Comparison of ENCODE assay signal across 13 cellular contexts in the genomic region with DNA sequence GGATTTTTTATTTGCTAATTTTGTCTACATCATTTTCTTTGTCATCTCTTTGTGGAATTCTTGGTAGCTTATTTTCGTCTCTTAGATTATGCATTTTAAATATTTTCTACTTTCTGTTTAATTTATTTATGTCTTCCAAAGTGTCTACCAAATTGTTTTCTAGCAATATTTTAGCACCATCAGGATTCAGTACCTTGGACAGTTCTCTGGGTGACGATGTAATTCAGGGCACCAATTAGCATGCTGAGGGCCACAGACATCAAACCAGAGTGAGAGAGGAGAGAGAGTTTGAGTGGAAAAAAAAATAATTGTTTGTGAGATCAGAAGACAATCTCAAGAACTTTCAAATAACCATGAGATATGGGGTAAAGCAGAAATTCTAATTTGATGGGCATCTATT.
A peak's percentile ranks its signal among the peaks of the same experiment; 100 is the strongest.
DNase-seq lines count a peak whose midpoint lies in the region; ATAC-seq and TF ChIP-seq lines count a peak whose summit lies in the region.
"Had no signal": no experiment of that assay in that cellular context is flagged by ENCODE, and none has a peak within 500 bp of the region (broad histone marks: within the 10 kb centered on the region; RNA-seq: fewer than 3 reads in every experiment).

No MANE protein-coding gene starts in this region.

- no peak overlapping the region for H2BK15ac ChIP-seq in mesenchymal stem cell (ENCODE audit: low read depth, poor library complexity, severe bottlenecking)

- H3K23ac ChIP-seq in mesenchymal stem cell (ENCODE audit: low read length in 2 of 2): no peak overlapping the region

- no peaks in the 10 kb centered on the region for H3K4me1 ChIP-seq in mesenchymal stem cell (ENCODE audit: control insufficient read depth, insufficient read depth, low read depth, low read length)

- no peak for ATAC-seq in GM21515 (IDR thresholded peaks at IDR 0.05; ENCODE audit: unreplicated experiment)
- ATAC-seq in HG03571 (IDR thresholded peaks at IDR 0.05; ENCODE audit: unreplicated experiment): no peak
- ATAC-seq: effector memory CD8-positive, alpha-beta T cell; stimulated activated naive B cell treated with anti-CD40 and anti-IgM and Interleukin-4, amounts not matched to agents 10 μg/mL and 1 μg/mL and 100 μg/mL, for 72 hours had no signal

- in situ Hi-C loops in T47D (cut with HindIII; ENCODE audit: low pct_unique_long_range_greater_than_20kb, low sequenced_read_pairs): no loop called here

- CTCF ChIA-PET in HEK293T (lab: Yijun Ruan, JAX): no interaction called here

- no peak overlapping the region for H3K18ac ChIP-seq in mesenchymal stem cell (ENCODE audit: low read depth in 1 of 2, low read length in 2 of 2)

- H3K27me3 ChIP-seq in mesenchymal stem cell (ENCODE audit: control insufficient read depth in 1 of 2, insufficient read depth in 1 of 2, low read length in 2 of 2): no peaks in the 10 kb centered on the region

- H4K8ac ChIP-seq in mesenchymal stem cell (ENCODE audit: low read length): no peak overlapping the region

- peak; percentile 26 for DNase-seq in HEK293T (ENCODE audit: extremely low spot score)
- DNase-seq in NCI-H226: peak; percentile 32
- peak; percentile 18 to 84 for DNase-seq in T47D (ENCODE audit: low read depth in 1 of 2, low spot score in 1 of 2)
- DNase-seq in mesenchymal stem cell: peak; percentile 11
- no peak for DNase-seq in HCEC 1CT
- DNase-seq: activated naive CD8-positive, alpha-beta T cell treated with anti-CD3 and anti-CD28 coated beads for 36 hours; effector memory CD8-positive, alpha-beta T cell; immature natural killer cell; NCI-H526; stimulated activated naive B cell treated with anti-CD40 and anti-IgM and Interleukin-4, amounts not matched to agents 10 μg/mL and 1 μg/mL and 100 μg/mL, for 72 hours; T-helper 1 cell had no signal

- no peak overlapping the region for H3K27ac ChIP-seq in mesenchymal stem cell (ENCODE audit: low read length, poor library complexity, severe bottlenecking)

- H2AK5ac ChIP-seq in mesenchymal stem cell (ENCODE audit: low read length, severe bottlenecking): no peak overlapping the region

- POLR2A ChIA-PET in HEK293T (lab: Yijun Ruan, JAX): no interaction called here

- no peak overlapping the region for H3K4me2 ChIP-seq in mesenchymal stem cell (ENCODE audit: low read length, poor library complexity, severe bottlenecking)

- H2BK120ac ChIP-seq in mesenchymal stem cell (ENCODE audit: low read depth, low read length): no peak overlapping the region

- H3K9me3 ChIP-seq in mesenchymal stem cell (ENCODE audit: control insufficient read depth, low read length): no peaks in the 10 kb centered on the region

- H3K4ac ChIP-seq in mesenchymal stem cell (ENCODE audit: low read depth in 1 of 2, low read length in 2 of 2): no peak overlapping the region

- H3K9ac ChIP-seq in mesenchymal stem cell (ENCODE audit: low read length): no peak overlapping the region

- no peak overlapping the region for H3K14ac ChIP-seq in mesenchymal stem cell (ENCODE audit: low read length in 2 of 2)

- H3K79me1 ChIP-seq in mesenchymal stem cell (replicated peaks; ENCODE audit: low read length, poor library complexity, severe bottlenecking): no peaks in the 10 kb centered on the region

- no peak overlapping the region for H2BK12ac ChIP-seq in mesenchymal stem cell (ENCODE audit: low read length in 2 of 2)

- H2AFZ ChIP-seq in mesenchymal stem cell (ENCODE audit: low read depth, low read length): no peak overlapping the region

- H4K91ac ChIP-seq in mesenchymal stem cell (ENCODE audit: low read length): no peak overlapping the region

- H3K4me3 ChIP-seq in mesenchymal stem cell (ENCODE audit: insufficient read depth in 1 of 2, low read depth in 1 of 2, low read length in 2 of 2): no peak overlapping the region

- no peak overlapping the region for H2BK5ac ChIP-seq in mesenchymal stem cell (ENCODE audit: low read depth, low read length, poor library complexity, severe bottlenecking)

- WGBS in mesenchymal stem cell: 0% methylated on average over 1 of the region's 2 CpGs

- no peaks in the 10 kb centered on the region for H3K36me3 ChIP-seq in mesenchymal stem cell (ENCODE audit: control insufficient read depth in 1 of 2, insufficient read depth in 2 of 2, low read depth in 1 of 2, low read length in 2 of 2)

TF ChIP-seq in HEK293T, 16 proteins besides CTCF, POLR2A, EP300 and RAD21:
- TF ChIP-seq, protein P1, sequence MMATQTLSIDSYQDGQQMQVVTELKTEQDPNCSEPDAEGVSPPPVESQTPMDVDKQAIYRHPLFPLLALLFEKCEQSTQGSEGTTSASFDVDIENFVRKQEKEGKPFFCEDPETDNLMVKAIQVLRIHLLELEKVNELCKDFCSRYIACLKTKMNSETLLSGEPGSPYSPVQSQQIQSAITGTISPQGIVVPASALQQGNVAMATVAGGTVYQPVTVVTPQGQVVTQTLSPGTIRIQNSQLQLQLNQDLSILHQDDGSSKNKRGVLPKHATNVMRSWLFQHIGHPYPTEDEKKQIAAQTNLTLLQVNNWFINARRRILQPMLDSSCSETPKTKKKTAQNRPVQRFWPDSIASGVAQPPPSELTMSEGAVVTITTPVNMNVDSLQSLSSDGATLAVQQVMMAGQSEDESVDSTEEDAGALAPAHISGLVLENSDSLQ (IDR thresholded peaks at IDR 0.05): no peak
